27 cellular contexts compared by ENCODE assay signal in the genomic region with DNA sequence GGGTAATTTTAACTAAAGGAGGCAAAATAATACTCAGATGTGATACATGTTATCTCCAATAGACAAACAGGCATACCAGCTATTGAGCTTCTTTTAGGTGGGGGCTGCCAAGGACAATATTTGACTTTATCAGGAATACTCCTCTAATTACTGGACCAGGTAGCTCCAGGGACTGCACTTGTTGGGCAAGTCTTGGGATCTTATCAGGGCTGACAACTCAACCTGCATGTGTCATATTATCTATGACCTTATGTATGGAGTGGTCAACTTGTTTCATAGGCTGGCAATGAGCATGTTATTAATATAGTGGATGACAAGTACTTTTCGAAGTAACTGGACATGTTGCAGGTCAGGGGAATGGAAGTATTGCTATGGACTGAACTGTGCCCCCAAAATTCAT. TPM values are rescaled to one million over a fixed set of nuclear protein-coding genes. Genes with fewer than 3 reads are reported as not detected.
DNase-seq lines count a peak whose midpoint lies in the region.
"Had no signal": no experiment of that assay in that cellular context is flagged by ENCODE, and none has a peak within 500 bp of the region (broad histone marks: within the 10 kb centered on the region; RNA-seq: fewer than 3 reads in every experiment).

No MANE protein-coding gene starts in this region.

- no peak overlapping the region for H2BK120ac ChIP-seq in trophoblast cell (ENCODE audit: insufficient read depth, low read length, poor library complexity)

- no peaks in the 10 kb centered on the region for H3K79me1 ChIP-seq in trophoblast cell (ENCODE audit: low read length)

- peaks cover 4 to 6% of the 10 kb centered on the region in 2 experiments for H3K36me3 ChIP-seq in trophoblast cell (ENCODE audit: control insufficient read depth in 1 of 2, insufficient read depth in 2 of 2, low read length in 2 of 2)
- H3K36me3 ChIP-seq: BE2C had no signal

- peaks cover 9% of the 10 kb centered on the region for H3K9me3 ChIP-seq in trophoblast cell (ENCODE audit: insufficient read depth, low read depth, low read length)
- H3K9me3 ChIP-seq: BE2C, Caco-2 had no signal

- H3K4me2 ChIP-seq in trophoblast cell (ENCODE audit: low read length): no peak overlapping the region
- H3K4me2 ChIP-seq: A549; BLaER1; BLaER1 treated with 17β-estradiol and CSF1 and Interleukin-3, amounts not matched to agents 10 nM and 100 nM had no signal

- H3K14ac ChIP-seq in trophoblast cell (ENCODE audit: low read length): no peak overlapping the region

- no peak overlapping the region for H2BK12ac ChIP-seq in trophoblast cell (ENCODE audit: low read length)

- H4K12ac ChIP-seq in trophoblast cell (ENCODE audit: low read depth, low read length): no peak overlapping the region

- no peak overlapping the region for H3K18ac ChIP-seq in trophoblast cell (ENCODE audit: low read length)

- no peaks in the 10 kb centered on the region for H3K4me1 ChIP-seq in trophoblast cell (ENCODE audit: control insufficient read depth in 1 of 2, insufficient read depth in 2 of 2, low read length in 2 of 2)
- H3K4me1 ChIP-seq: A549; BE2C; BLaER1; BLaER1 treated with 17β-estradiol and CSF1 and Interleukin-3, amounts not matched to agents 10 nM and 100 nM; Caco-2 had no signal

- H3K4me3 ChIP-seq in trophoblast cell (ENCODE audit: low read depth, low read length): no peak overlapping the region
- H3K4me3 ChIP-seq: A549; BLaER1; BLaER1 treated with 17β-estradiol and CSF1 and Interleukin-3, amounts not matched to agents 10 nM and 100 nM had no signal

- no peak overlapping the region for H2AFZ ChIP-seq in trophoblast cell (ENCODE audit: insufficient read depth, low read length, poor library complexity)

- no peak overlapping the region for H2AK5ac ChIP-seq in trophoblast cell (ENCODE audit: low read length)

- H4K8ac ChIP-seq in trophoblast cell (ENCODE audit: low read depth, low read length): no peak overlapping the region

- no peak overlapping the region for H3K9ac ChIP-seq in trophoblast cell (ENCODE audit: low read length)
- H3K9ac ChIP-seq: BLaER1; BLaER1 treated with 17β-estradiol and CSF1 and Interleukin-3, amounts not matched to agents 10 nM and 100 nM had no signal

- no CpG with 5 or more reads among the region's 1 CpG for WGBS in trophoblast cell (ENCODE audit: extremely low coverage, insufficient coverage, insufficient read length)

- H3K23ac ChIP-seq in trophoblast cell (ENCODE audit: low read length): no peak overlapping the region

- no peaks in the 10 kb centered on the region for H3K27me3 ChIP-seq in trophoblast cell (ENCODE audit: insufficient read depth, low read length)
- H3K27me3 ChIP-seq: BE2C; BLaER1; BLaER1 treated with 17β-estradiol and CSF1 and Interleukin-3, amounts not matched to agents 10 nM and 100 nM had no signal

- no peak overlapping the region for H3K4ac ChIP-seq in trophoblast cell (ENCODE audit: low read depth, low read length)

- no peak overlapping the region for H2BK5ac ChIP-seq in trophoblast cell (ENCODE audit: low read depth, low read length, poor library complexity)

- DNase-seq in trophoblast cell (peak; percentile 85 to 88), NK-92 (lab: John Stamatoyannopoulos, UW; ENCODE audit: unreplicated experiment) (no peak)
- DNase-seq: 8988T; ACHN; AML-193; BE2C; C1 segment of cervical spinal cord; Caco-2; Calu3; CD4-positive, alpha-beta memory T cell; CD4-positive, alpha-beta T cell; CD4-positive, CD25-positive, alpha-beta regulatory T cell; CD8-positive, alpha-beta memory T cell; CD8-positive, alpha-beta T cell; COR-L47; DMS 273 treated with DMSO at 0.1 percent for 48 hours; DMS153; DMS53; DMS79; DMS79 treated with DMSO at 0.1 percent for 48 hours; DND-41; EL had no signal

- no peak overlapping the region for H4K91ac ChIP-seq in trophoblast cell (ENCODE audit: low read depth, low read length)

- H3K27ac ChIP-seq in trophoblast cell (ENCODE audit: low read depth, low read length): no peak overlapping the region
- H3K27ac ChIP-seq: 22Rv1; A549; BLaER1; BLaER1 treated with 17β-estradiol and CSF1 and Interleukin-3, amounts not matched to agents 10 nM and 100 nM; C4-2B had no signal

- no peaks in the 10 kb centered on the region for H3K79me2 ChIP-seq in trophoblast cell (ENCODE audit: control insufficient read depth, insufficient read depth, low read length, poor library complexity)

RNA-seq across cellular contexts. Expression of a gene that starts 15.0 kb away (rescaled TPM):
- 7.0 and 7.3 TPM in 2 replicates for polyA plus RNA-seq in trophoblast cell (2013)
